In genomic region chr14:76472199-76472723, GRCh38 we compare ENCODE assay signal across 18 cellular contexts.
A peak's percentile ranks its signal among the peaks of the same experiment; 100 is the strongest.
DNase-seq lines count a peak whose midpoint lies in the region; ATAC-seq and TF ChIP-seq lines count a peak whose summit lies in the region.
"Had no signal": no experiment of that assay in that cellular context is flagged by ENCODE, and none has a peak within 500 bp of the region (broad histone marks: within the 10 kb centered on the region; RNA-seq: fewer than 3 reads in every experiment).

No MANE protein-coding gene starts in this region.

- H4K20me1 ChIP-seq in MM.1S (ENCODE audit: insufficient read depth, low read length): no peaks in the 10 kb centered on the region
- H4K20me1 ChIP-seq: BLaER1 had no signal

- DNase-seq in Right ventricle myocardium inferior (ENCODE audit: missing footprints): no peak
- no peak for DNase-seq in cardiac septum (ENCODE audit: low spot score)
- DNase-seq in NCI-H2171 (lab: John Stamatoyannopoulos, UW): peak; percentile 28
- DNase-seq in MM.1S: no peak
- no peak for DNase-seq in NOMO-1 treated with DMSO at 0.1 percent for 48 hours (lab: John Stamatoyannopoulos, UW; ENCODE audit: unreplicated experiment)
- DNase-seq in naive thymus-derived CD4-positive, alpha-beta T cell: no peak
- DNase-seq: CD8-positive, alpha-beta memory T cell; DND-41; NCI-H1417 treated with DMSO at 0.1 percent for 48 hours; NCI-H2081; NCI-H446; NCI-H69; RPMI8226; SJCRH30 had no signal

- H3K4me3 Mint-ChIP-seq in naive thymus-derived CD4-positive, alpha-beta T cell: no peak overlapping the region

- peaks cover 0 to 1% (median 0%) of the 10 kb centered on the region in 7 donors for H3K4me1 Mint-ChIP-seq in naive thymus-derived CD4-positive, alpha-beta T cell
- H3K4me1 Mint-ChIP-seq: CD8-positive, alpha-beta memory T cell had no signal

- no peaks in the 10 kb centered on the region for H3F3A ChIP-seq in MM.1S (ENCODE audit: insufficient read depth, low read length)

- H3K27ac ChIP-seq in parathyroid adenoma: no peak overlapping the region
- no peak overlapping the region for H3K27ac ChIP-seq in MM.1S (ENCODE audit: low read length)
- H3K27ac ChIP-seq in naive thymus-derived CD4-positive, alpha-beta T cell (ENCODE audit: low read depth, low read length): no peak overlapping the region
- H3K27ac ChIP-seq: BLaER1, HL-60, SJCRH30 had no signal

- CTCF ChIA-PET in naive thymus-derived CD4-positive, alpha-beta T cell (lab: Charles Lee): no interaction called here

- H3K36me3 ChIP-seq in parathyroid adenoma (ENCODE audit: control insufficient read depth, insufficient read depth, low read length): no peaks in the 10 kb centered on the region
- H3K36me3 ChIP-seq in MM.1S (replicated peaks; ENCODE audit: insufficient read depth, low read length): no peaks in the 10 kb centered on the region
- H3K36me3 ChIP-seq in naive thymus-derived CD4-positive, alpha-beta T cell (ENCODE audit: control insufficient read depth in 2 of 3, insufficient read depth in 3 of 3, low read length in 3 of 3): no peaks in the 10 kb centered on the region
- H3K36me3 ChIP-seq: BLaER1, HAP-1, SJCRH30 had no signal

- no peak overlapping the region for H3K9ac ChIP-seq in parathyroid adenoma
- no peak overlapping the region for H3K9ac ChIP-seq in MM.1S (ENCODE audit: low read length)
- H3K9ac ChIP-seq: BLaER1 had no signal

- H3K79me2 ChIP-seq in parathyroid adenoma (no peaks in the 10 kb centered on the region), MM.1S (ENCODE audit: low read length) (no peaks in the 10 kb centered on the region)

- no peaks in the 10 kb centered on the region for H3K9me3 Mint-ChIP-seq in naive thymus-derived CD4-positive, alpha-beta T cell
- H3K9me3 Mint-ChIP-seq: CD8-positive, alpha-beta memory T cell had no signal

- H3K27me3 Mint-ChIP-seq in naive thymus-derived CD4-positive, alpha-beta T cell: peaks cover 14 to 28% (median 21%) of the 10 kb centered on the region in 5 donors

- H3K27me3 ChIP-seq in parathyroid adenoma (ENCODE audit: control insufficient read depth, insufficient read depth, low read length): no peaks in the 10 kb centered on the region
- no peaks in the 10 kb centered on the region for H3K27me3 ChIP-seq in MM.1S (replicated peaks; ENCODE audit: insufficient read depth, low read length)
- H3K27me3 ChIP-seq in naive thymus-derived CD4-positive, alpha-beta T cell (ENCODE audit: control insufficient read depth in 2 of 2, insufficient read depth in 2 of 2, low read length in 2 of 2): no peaks in the 10 kb centered on the region
- H3K27me3 ChIP-seq: BLaER1, SJCRH30 had no signal

- H3K9me2 ChIP-seq in MM.1S (replicated peaks; ENCODE audit: insufficient read depth, low read length): no peaks in the 10 kb centered on the region

- intact Hi-C loops in Right ventricle myocardium inferior (cut with DNase I): no loop called here
- intact Hi-C loops in cardiac septum (cut with DNase I): no loop called here
- intact Hi-C loops in naive thymus-derived CD4-positive, alpha-beta T cell (cut with micrococcal nuclease): no loop called here

- peak; percentile 33 for ATAC-seq in Right ventricle myocardium inferior
- no peak for ATAC-seq in naive thymus-derived CD4-positive, alpha-beta T cell

- H3K4me2 ChIP-seq in parathyroid adenoma (ENCODE audit: low read length) (no peak overlapping the region), MM.1S (ENCODE audit: low read depth, low read length) (no peak overlapping the region)
- H3K4me2 ChIP-seq: BLaER1 had no signal

- no peaks in the 10 kb centered on the region for H3K36me3 Mint-ChIP-seq in naive thymus-derived CD4-positive, alpha-beta T cell
- H3K36me3 Mint-ChIP-seq: CD8-positive, alpha-beta memory T cell had no signal

- H2AFZ ChIP-seq in parathyroid adenoma: peak overlapping the region; percentile 15
- no peak overlapping the region for H2AFZ ChIP-seq in MM.1S (ENCODE audit: low read length)

- POLR2A ChIA-PET in naive thymus-derived CD4-positive, alpha-beta T cell (lab: Charles Lee): no interaction called here

- H3K9me3 ChIP-seq in parathyroid adenoma (ENCODE audit: control insufficient read depth, low read length) (no peaks in the 10 kb centered on the region), MM.1S (replicated peaks; ENCODE audit: insufficient read depth, low read length) (no peaks in the 10 kb centered on the region)
- H3K9me3 ChIP-seq in naive thymus-derived CD4-positive, alpha-beta T cell (ENCODE audit: control insufficient read depth in 2 of 3, low read length in 3 of 3): no peaks in the 10 kb centered on the region
- H3K9me3 ChIP-seq: BLaER1, HAP-1, SJCRH30 had no signal

- H3K4me1 ChIP-seq in parathyroid adenoma (peaks cover 5% of the 10 kb centered on the region), MM.1S (ENCODE audit: low read length) (no peaks in the 10 kb centered on the region)
- H3K4me1 ChIP-seq in naive thymus-derived CD4-positive, alpha-beta T cell (ENCODE audit: control insufficient read depth in 2 of 2, insufficient read depth in 2 of 2, low read length in 2 of 2): no peaks in the 10 kb centered on the region
- H3K4me1 ChIP-seq: HAP-1 had no signal

- TF ChIP-seq CTCF in parathyroid adenoma (IDR thresholded peaks at IDR 0.05) (no peak), MM.1S (IDR thresholded peaks at IDR 0.05; ENCODE audit: low read length) (no peak)

- H3K4me3 ChIP-seq in parathyroid adenoma (ENCODE audit: low read depth, low read length) (no peak overlapping the region), MM.1S (ENCODE audit: low read length) (no peak overlapping the region)
- H3K4me3 ChIP-seq in naive thymus-derived CD4-positive, alpha-beta T cell (ENCODE audit: low read length): no peak overlapping the region
- H3K4me3 ChIP-seq: BLaER1, HAP-1, SJCRH30 had no signal

- no peak overlapping the region for H3K27ac Mint-ChIP-seq in naive thymus-derived CD4-positive, alpha-beta T cell
- H3K27ac Mint-ChIP-seq: CD8-positive, alpha-beta memory T cell had no signal
